ENCODE assay signal across 1 cellular context in genomic region chr5:92455011-92455410, GRCh38.
A peak's percentile ranks its signal among the peaks of the same experiment; 100 is the strongest.
TF ChIP-seq lines count a peak whose summit lies in the region.

No MANE protein-coding gene starts in this region.

TF ChIP-seq in GM12878, 131 proteins besides CTCF, POLR2A, EP300 and RAD21 (continued from another document and continues in another):
- TF ChIP-seq, protein P1, sequence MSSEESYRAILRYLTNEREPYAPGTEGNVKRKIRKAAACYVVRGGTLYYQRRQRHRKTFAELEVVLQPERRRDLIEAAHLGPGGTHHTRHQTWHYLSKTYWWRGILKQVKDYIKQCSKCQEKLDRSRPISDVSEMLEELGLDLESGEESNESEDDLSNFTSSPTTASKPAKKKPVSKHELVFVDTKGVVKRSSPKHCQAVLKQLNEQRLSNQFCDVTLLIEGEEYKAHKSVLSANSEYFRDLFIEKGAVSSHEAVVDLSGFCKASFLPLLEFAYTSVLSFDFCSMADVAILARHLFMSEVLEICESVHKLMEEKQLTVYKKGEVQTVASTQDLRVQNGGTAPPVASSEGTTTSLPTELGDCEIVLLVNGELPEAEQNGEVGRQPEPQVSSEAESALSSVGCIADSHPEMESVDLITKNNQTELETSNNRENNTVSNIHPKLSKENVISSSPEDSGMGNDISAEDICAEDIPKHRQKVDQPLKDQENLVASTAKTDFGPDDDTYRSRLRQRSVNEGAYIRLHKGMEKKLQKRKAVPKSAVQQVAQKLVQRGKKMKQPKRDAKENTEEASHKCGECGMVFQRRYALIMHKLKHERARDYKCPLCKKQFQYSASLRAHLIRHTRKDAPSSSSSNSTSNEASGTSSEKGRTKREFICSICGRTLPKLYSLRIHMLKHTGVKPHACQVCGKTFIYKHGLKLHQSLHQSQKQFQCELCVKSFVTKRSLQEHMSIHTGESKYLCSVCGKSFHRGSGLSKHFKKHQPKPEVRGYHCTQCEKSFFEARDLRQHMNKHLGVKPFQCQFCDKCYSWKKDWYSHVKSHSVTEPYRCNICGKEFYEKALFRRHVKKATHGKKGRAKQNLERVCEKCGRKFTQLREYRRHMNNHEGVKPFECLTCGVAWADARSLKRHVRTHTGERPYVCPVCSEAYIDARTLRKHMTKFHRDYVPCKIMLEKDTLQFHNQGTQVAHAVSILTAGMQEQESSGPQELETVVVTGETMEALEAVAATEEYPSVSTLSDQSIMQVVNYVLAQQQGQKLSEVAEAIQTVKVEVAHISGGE (CRISPR knock-in tag; IDR thresholded peaks at IDR 0.05): no peak
- TF ChIP-seq ZSCAN29 (IDR thresholded peaks at IDR 0.05) (no peak), ATF2 (IDR thresholded peaks at IDR 0.05; ENCODE audit: low read length) (peak; percentile 88), SREBF1 (IDR thresholded peaks at IDR 0.05; ENCODE audit: low read length) (no peak), BMI1 (IDR thresholded peaks at IDR 0.05; ENCODE audit: borderline replicate concordance) (peak; percentile 74), KDM1A (IDR thresholded peaks at IDR 0.05; ENCODE audit: borderline replicate concordance) (no peak), CBX3 (IDR thresholded peaks at IDR 0.05; ENCODE audit: borderline replicate concordance, low read depth) (no peak), MTA2 (IDR thresholded peaks at IDR 0.05; ENCODE audit: low read depth) (peak; percentile 91), MTA3 (IDR thresholded peaks at IDR 0.05; ENCODE audit: borderline replicate concordance, low read length) (peak; percentile 66; the same call in 1 of the 2 replicates), CEBPZ (IDR thresholded peaks at IDR 0.05; ENCODE audit: low read depth, low read length) (no peak), FOXK2 (IDR thresholded peaks at IDR 0.05) (no peak), DPF2 (IDR thresholded peaks at IDR 0.05) (peak; percentile 95), TBL1XR1 (IDR thresholded peaks at IDR 0.05; ENCODE audit: low read depth, low read length) (peak; percentile 53; the same call in 1 of the 2 replicates), EZH2 (IDR thresholded peaks at IDR 0.05; ENCODE audit: borderline replicate concordance, control insufficient read depth, low read depth, low read length) (no peak), MEF2B (IDR thresholded peaks at IDR 0.05; ENCODE audit: partially characterized antibody, poor library complexity, severe bottlenecking) (peak; percentile 69), ZNF622 (IDR thresholded peaks at IDR 0.05) (no peak), YY1 (IDR thresholded peaks at IDR 0.05; ENCODE audit: low read depth, low read length) (no peak), PBX3 (IDR thresholded peaks at IDR 0.05; ENCODE audit: insufficient replicate concordance, low read depth, low read length) (no peak), GABPA (IDR thresholded peaks at IDR 0.05; ENCODE audit: low read depth) (no peak), NR2C2 (IDR thresholded peaks at IDR 0.05; ENCODE audit: borderline replicate concordance, control insufficient read depth, insufficient read length, low read depth) (no peak), IRF4 (IDR thresholded peaks at IDR 0.05; ENCODE audit: low read depth, low read length) (peak; percentile 96), ZNF217 (IDR thresholded peaks at IDR 0.05) (peak; percentile 74; the same call in 1 of the 2 replicates), TCF3 (IDR thresholded peaks at IDR 0.05; ENCODE audit: borderline replicate concordance, insufficient read depth, low read depth, low read length) (no peak), SIX5 (IDR thresholded peaks at IDR 0.05; ENCODE audit: low read depth, low read length, severe bottlenecking) (no peak), NFXL1 (IDR thresholded peaks at IDR 0.05; ENCODE audit: borderline replicate concordance) (no peak), IKZF2 (IDR thresholded peaks at IDR 0.05) (peak; percentile 91 to 92)
- TF ChIP-seq, protein P2, sequence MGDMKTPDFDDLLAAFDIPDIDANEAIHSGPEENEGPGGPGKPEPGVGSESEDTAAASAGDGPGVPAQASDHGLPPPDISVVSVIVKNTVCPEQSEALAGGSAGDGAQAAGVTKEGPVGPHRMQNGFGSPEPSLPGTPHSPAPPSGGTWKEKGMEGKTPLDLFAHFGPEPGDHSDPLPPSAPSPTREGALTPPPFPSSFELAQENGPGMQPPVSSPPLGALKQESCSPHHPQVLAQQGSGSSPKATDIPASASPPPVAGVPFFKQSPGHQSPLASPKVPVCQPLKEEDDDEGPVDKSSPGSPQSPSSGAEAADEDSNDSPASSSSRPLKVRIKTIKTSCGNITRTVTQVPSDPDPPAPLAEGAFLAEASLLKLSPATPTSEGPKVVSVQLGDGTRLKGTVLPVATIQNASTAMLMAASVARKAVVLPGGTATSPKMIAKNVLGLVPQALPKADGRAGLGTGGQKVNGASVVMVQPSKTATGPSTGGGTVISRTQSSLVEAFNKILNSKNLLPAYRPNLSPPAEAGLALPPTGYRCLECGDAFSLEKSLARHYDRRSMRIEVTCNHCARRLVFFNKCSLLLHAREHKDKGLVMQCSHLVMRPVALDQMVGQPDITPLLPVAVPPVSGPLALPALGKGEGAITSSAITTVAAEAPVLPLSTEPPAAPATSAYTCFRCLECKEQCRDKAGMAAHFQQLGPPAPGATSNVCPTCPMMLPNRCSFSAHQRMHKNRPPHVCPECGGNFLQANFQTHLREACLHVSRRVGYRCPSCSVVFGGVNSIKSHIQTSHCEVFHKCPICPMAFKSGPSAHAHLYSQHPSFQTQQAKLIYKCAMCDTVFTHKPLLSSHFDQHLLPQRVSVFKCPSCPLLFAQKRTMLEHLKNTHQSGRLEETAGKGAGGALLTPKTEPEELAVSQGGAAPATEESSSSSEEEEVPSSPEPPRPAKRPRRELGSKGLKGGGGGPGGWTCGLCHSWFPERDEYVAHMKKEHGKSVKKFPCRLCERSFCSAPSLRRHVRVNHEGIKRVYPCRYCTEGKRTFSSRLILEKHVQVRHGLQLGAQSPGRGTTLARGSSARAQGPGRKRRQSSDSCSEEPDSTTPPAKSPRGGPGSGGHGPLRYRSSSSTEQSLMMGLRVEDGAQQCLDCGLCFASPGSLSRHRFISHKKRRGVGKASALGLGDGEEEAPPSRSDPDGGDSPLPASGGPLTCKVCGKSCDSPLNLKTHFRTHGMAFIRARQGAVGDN (IDR thresholded peaks at IDR 0.05): no peak
- TF ChIP-seq, protein P3, sequence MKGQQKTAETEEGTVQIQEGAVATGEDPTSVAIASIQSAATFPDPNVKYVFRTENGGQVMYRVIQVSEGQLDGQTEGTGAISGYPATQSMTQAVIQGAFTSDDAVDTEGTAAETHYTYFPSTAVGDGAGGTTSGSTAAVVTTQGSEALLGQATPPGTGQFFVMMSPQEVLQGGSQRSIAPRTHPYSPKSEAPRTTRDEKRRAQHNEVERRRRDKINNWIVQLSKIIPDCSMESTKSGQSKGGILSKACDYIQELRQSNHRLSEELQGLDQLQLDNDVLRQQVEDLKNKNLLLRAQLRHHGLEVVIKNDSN (IDR thresholded peaks at IDR 0.05; ENCODE audit: borderline replicate concordance, extremely low read length, insufficient read depth, low read depth, low read length): no peak
- TF ChIP-seq, protein P4, sequence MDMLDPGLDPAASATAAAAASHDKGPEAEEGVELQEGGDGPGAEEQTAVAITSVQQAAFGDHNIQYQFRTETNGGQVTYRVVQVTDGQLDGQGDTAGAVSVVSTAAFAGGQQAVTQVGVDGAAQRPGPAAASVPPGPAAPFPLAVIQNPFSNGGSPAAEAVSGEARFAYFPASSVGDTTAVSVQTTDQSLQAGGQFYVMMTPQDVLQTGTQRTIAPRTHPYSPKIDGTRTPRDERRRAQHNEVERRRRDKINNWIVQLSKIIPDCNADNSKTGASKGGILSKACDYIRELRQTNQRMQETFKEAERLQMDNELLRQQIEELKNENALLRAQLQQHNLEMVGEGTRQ (IDR thresholded peaks at IDR 0.05; ENCODE audit: borderline replicate concordance, low read depth, low read length): no peak
- TF ChIP-seq, protein P5, sequence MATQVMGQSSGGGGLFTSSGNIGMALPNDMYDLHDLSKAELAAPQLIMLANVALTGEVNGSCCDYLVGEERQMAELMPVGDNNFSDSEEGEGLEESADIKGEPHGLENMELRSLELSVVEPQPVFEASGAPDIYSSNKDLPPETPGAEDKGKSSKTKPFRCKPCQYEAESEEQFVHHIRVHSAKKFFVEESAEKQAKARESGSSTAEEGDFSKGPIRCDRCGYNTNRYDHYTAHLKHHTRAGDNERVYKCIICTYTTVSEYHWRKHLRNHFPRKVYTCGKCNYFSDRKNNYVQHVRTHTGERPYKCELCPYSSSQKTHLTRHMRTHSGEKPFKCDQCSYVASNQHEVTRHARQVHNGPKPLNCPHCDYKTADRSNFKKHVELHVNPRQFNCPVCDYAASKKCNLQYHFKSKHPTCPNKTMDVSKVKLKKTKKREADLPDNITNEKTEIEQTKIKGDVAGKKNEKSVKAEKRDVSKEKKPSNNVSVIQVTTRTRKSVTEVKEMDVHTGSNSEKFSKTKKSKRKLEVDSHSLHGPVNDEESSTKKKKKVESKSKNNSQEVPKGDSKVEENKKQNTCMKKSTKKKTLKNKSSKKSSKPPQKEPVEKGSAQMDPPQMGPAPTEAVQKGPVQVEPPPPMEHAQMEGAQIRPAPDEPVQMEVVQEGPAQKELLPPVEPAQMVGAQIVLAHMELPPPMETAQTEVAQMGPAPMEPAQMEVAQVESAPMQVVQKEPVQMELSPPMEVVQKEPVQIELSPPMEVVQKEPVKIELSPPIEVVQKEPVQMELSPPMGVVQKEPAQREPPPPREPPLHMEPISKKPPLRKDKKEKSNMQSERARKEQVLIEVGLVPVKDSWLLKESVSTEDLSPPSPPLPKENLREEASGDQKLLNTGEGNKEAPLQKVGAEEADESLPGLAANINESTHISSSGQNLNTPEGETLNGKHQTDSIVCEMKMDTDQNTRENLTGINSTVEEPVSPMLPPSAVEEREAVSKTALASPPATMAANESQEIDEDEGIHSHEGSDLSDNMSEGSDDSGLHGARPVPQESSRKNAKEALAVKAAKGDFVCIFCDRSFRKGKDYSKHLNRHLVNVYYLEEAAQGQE (IDR thresholded peaks at IDR 0.05; ENCODE audit: low read depth, low read length): no peak
- TF ChIP-seq, protein P6, sequence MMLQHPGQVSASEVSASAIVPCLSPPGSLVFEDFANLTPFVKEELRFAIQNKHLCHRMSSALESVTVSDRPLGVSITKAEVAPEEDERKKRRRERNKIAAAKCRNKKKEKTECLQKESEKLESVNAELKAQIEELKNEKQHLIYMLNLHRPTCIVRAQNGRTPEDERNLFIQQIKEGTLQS (IDR thresholded peaks at IDR 0.05; ENCODE audit: borderline replicate concordance, extremely low read depth, low read depth, low read length): no peak
- TF ChIP-seq, protein P7, sequence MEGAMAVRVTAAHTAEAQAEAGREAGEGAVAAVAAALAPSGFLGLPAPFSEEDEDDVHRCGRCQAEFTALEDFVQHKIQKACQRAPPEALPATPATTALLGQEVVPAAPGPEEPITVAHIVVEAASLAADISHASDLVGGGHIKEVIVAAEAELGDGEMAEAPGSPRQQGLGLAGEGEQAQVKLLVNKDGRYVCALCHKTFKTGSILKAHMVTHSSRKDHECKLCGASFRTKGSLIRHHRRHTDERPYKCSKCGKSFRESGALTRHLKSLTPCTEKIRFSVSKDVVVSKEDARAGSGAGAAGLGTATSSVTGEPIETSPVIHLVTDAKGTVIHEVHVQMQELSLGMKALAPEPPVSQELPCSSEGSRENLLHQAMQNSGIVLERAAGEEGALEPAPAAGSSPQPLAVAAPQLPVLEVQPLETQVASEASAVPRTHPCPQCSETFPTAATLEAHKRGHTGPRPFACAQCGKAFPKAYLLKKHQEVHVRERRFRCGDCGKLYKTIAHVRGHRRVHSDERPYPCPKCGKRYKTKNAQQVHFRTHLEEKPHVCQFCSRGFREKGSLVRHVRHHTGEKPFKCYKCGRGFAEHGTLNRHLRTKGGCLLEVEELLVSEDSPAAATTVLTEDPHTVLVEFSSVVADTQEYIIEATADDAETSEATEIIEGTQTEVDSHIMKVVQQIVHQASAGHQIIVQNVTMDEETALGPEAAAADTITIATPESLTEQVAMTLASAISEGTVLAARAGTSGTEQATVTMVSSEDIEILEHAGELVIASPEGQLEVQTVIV (IDR thresholded peaks at IDR 0.05; ENCODE audit: borderline replicate concordance, partially characterized antibody): no peak
